ENCODE assay signal across 5 cellular contexts in genomic region chr4:185995665-185996064, GRCh38.
"Had no signal": no experiment of that assay in that cellular context is flagged by ENCODE, and none has a peak within 500 bp of the region (broad histone marks: within the 10 kb centered on the region; RNA-seq: fewer than 3 reads in every experiment).

No MANE protein-coding gene starts in this region.

- H3K4me3 Mint-ChIP-seq: IgD-negative memory B cell had no signal

- DNase-seq: IMR-90 had no signal

- H3K27ac Mint-ChIP-seq: IgD-negative memory B cell had no signal

- ATAC-seq: HepG2, K562 had no signal

- H3K4me1 Mint-ChIP-seq: IgD-negative memory B cell had no signal

- H3K4me3 ChIP-seq: K562 had no signal

- H3K27ac ChIP-seq: HL-60 had no signal
